ENCODE assay signal across 14 cellular contexts in genomic region chrX:21166302-21166982, GRCh38.
DNase-seq lines count a peak whose midpoint lies in the region; ATAC-seq, FAIRE-seq and TF ChIP-seq lines count a peak whose summit lies in the region.
"Had no signal": no experiment of that assay in that cellular context is flagged by ENCODE, and none has a peak within 500 bp of the region (broad histone marks: within the 10 kb centered on the region; RNA-seq: fewer than 3 reads in every experiment).

No MANE protein-coding gene starts in this region.

- no peaks in the 10 kb centered on the region for H3K9me2 ChIP-seq in SK-N-SH

- no peaks in the 10 kb centered on the region for H3K9me3 Mint-ChIP-seq in type B pancreatic cell
- no peaks in the 10 kb centered on the region for H3K9me3 Mint-ChIP-seq in activated naive CD8-positive, alpha-beta T cell treated with anti-CD3 and anti-CD28 coated beads, Interleukin-2, amount 50 U/mL, for 24 hours

- CTCF ChIA-PET in SK-N-SH (lab: Yijun Ruan, JAX) = no interaction called here

- H4K20me1 ChIP-seq in SK-N-SH (ENCODE audit: insufficient read depth) = no peaks in the 10 kb centered on the region

- TF ChIP-seq CTCF in SK-N-SH (IDR thresholded peaks at IDR 0.05) = no peak
- TF ChIP-seq CTCF in fibroblast of the aortic adventitia (IDR thresholded peaks at IDR 0.05; ENCODE audit: insufficient read depth, low read length) = no peak
- TF ChIP-seq CTCF in type B pancreatic cell (conservative IDR thresholded peaks at IDR 0.05) = no peak

- H3K4me2 ChIP-seq in SK-N-SH = no peak overlapping the region

- no peaks in the 10 kb centered on the region for H3K27me3 Mint-ChIP-seq in type B pancreatic cell
- no peaks in the 10 kb centered on the region for H3K27me3 Mint-ChIP-seq in activated naive CD8-positive, alpha-beta T cell treated with anti-CD3 and anti-CD28 coated beads, Interleukin-2, amount 50 U/mL, for 24 hours
- H3K27me3 Mint-ChIP-seq: activated CD8-positive, alpha-beta memory T cell treated with anti-CD3 and anti-CD28 coated beads, Interleukin-2, amount 10 ng/mL, durations not matched to agents 7 days and 5 days had no signal

- DNase-seq in SK-N-SH = no peak
- peak; percentile 41 to 65 for DNase-seq in SJSA1 (ENCODE audit: low read depth in 1 of 2, low spot score in 2 of 2)
- DNase-seq in fibroblast of the aortic adventitia (ENCODE audit: low read depth) = peak; percentile 59
- no peak for DNase-seq in type B pancreatic cell (ENCODE audit: extremely low spot score, unreplicated experiment)
- no peak for DNase-seq in activated naive CD8-positive, alpha-beta T cell treated with anti-CD3 and anti-CD28 coated beads, Interleukin-2, amount 50 U/mL, for 24 hours
- DNase-seq in small intestine = no peak
- DNase-seq: 8988T; activated CD8-positive, alpha-beta memory T cell treated with anti-CD3 and anti-CD28 coated beads, Interleukin-2, amount 10 ng/mL, durations not matched to agents 7 days and 5 days; activated naive CD4-positive, alpha-beta T cell treated with anti-CD3 and anti-CD28 coated beads, Interleukin-2, amount 50 U/mL, for 16 hours; thyroid gland had no signal

- no peaks in the 10 kb centered on the region for H3F3A ChIP-seq in SK-N-SH (replicated peaks; ENCODE audit: insufficient read depth)

- no peak overlapping the region for H3K9ac ChIP-seq in SK-N-SH

- H3K36me3 ChIP-seq in SK-N-SH (replicated peaks in 1 of 2; ENCODE audit: control insufficient read depth in 1 of 2, insufficient read depth in 2 of 2, low read length in 1 of 2) (no peaks in the 10 kb centered on the region), SJSA1 (no peaks in the 10 kb centered on the region), small intestine (ENCODE audit: control insufficient read depth in 2 of 2, insufficient read depth in 2 of 2, low read length in 2 of 2) (no peaks in the 10 kb centered on the region)
- H3K36me3 ChIP-seq: thyroid gland had no signal

- H3K27ac Mint-ChIP-seq in type B pancreatic cell = peak overlapping the region; percentile 32
- no peak overlapping the region for H3K27ac Mint-ChIP-seq in activated naive CD8-positive, alpha-beta T cell treated with anti-CD3 and anti-CD28 coated beads, Interleukin-2, amount 50 U/mL, for 24 hours
- H3K27ac Mint-ChIP-seq: activated CD8-positive, alpha-beta memory T cell treated with anti-CD3 and anti-CD28 coated beads, Interleukin-2, amount 10 ng/mL, durations not matched to agents 7 days and 5 days had no signal

- H3K9me3 ChIP-seq in SK-N-SH (no peaks in the 10 kb centered on the region), SJSA1 (replicated peaks) (no peaks in the 10 kb centered on the region), small intestine (ENCODE audit: control insufficient read depth, low read depth) (no peaks in the 10 kb centered on the region)
- H3K9me3 ChIP-seq: thyroid gland had no signal

- H3K79me2 ChIP-seq in SK-N-SH (ENCODE audit: insufficient read depth) = no peaks in the 10 kb centered on the region

- no peak for TF ChIP-seq RAD21 in SK-N-SH (IDR thresholded peaks at IDR 0.05; ENCODE audit: low read length)

- ATAC-seq in SK-N-SH treated with all-trans-retinoic acid at 6 μM for 48 hours (no peak), HG03039 (IDR thresholded peaks at IDR 0.05; ENCODE audit: unreplicated experiment) (no peak)
- no peak for ATAC-seq in activated naive CD8-positive, alpha-beta T cell treated with anti-CD3 and anti-CD28 coated beads, Interleukin-2, amount 50 U/mL, for 24 hours
- ATAC-seq: activated CD8-positive, alpha-beta memory T cell treated with anti-CD3 and anti-CD28 coated beads, Interleukin-2, amount 10 ng/mL, durations not matched to agents 7 days and 5 days; K562; left lobe of liver had no signal

- WGBS in SK-N-SH (ENCODE audit: low lambda C conversion rate) = 12% methylated on average over 4 of the region's 4 CpGs
- 38 to 44% (median 40%) methylated on average over 4 of the region's 4 CpGs for WGBS in small intestine, 3 donors

- H2AFZ ChIP-seq in SK-N-SH (ENCODE audit: low read depth) = no peak overlapping the region

- TF ChIP-seq EP300 in SK-N-SH (IDR thresholded peaks at IDR 0.05; ENCODE audit: borderline replicate concordance in 1 of 2, low read depth in 1 of 2, low read length in 1 of 2) = no peak

- H3K27me3 ChIP-seq in SK-N-SH (ENCODE audit: insufficient read depth) (no peaks in the 10 kb centered on the region), SJSA1 (replicated peaks) (no peaks in the 10 kb centered on the region), small intestine (ENCODE audit: control insufficient read depth in 2 of 2, insufficient read depth in 2 of 2, low read length in 2 of 2) (no peaks in the 10 kb centered on the region)
- H3K27me3 ChIP-seq: thyroid gland had no signal

- H3K4me1 Mint-ChIP-seq in type B pancreatic cell (ENCODE audit: unreplicated experiment) = no peaks in the 10 kb centered on the region
- no peaks in the 10 kb centered on the region for H3K4me1 Mint-ChIP-seq in activated naive CD8-positive, alpha-beta T cell treated with anti-CD3 and anti-CD28 coated beads, Interleukin-2, amount 50 U/mL, for 24 hours
- H3K4me1 Mint-ChIP-seq: activated CD8-positive, alpha-beta memory T cell treated with anti-CD3 and anti-CD28 coated beads, Interleukin-2, amount 10 ng/mL, durations not matched to agents 7 days and 5 days had no signal

- H3K27ac ChIP-seq in SK-N-SH (ENCODE audit: low read depth in 2 of 2, low read length in 1 of 2) = no peak overlapping the region
- H3K27ac ChIP-seq in SJSA1 = peak overlapping the region; percentile 93
- no peak overlapping the region for H3K27ac ChIP-seq in small intestine (ENCODE audit: low read depth in 1 of 2, low read length in 1 of 2)
- H3K27ac ChIP-seq: thyroid gland had no signal

- no peak for FAIRE-seq in small intestine (lab: Jason Lieb, UNC)
- FAIRE-seq: K562 had no signal

- H3K36me3 Mint-ChIP-seq in type B pancreatic cell = no peaks in the 10 kb centered on the region
- no peaks in the 10 kb centered on the region for H3K36me3 Mint-ChIP-seq in activated naive CD8-positive, alpha-beta T cell treated with anti-CD3 and anti-CD28 coated beads, Interleukin-2, amount 50 U/mL, for 24 hours (ENCODE audit: low read depth)
- H3K36me3 Mint-ChIP-seq: activated CD8-positive, alpha-beta memory T cell treated with anti-CD3 and anti-CD28 coated beads, Interleukin-2, amount 10 ng/mL, durations not matched to agents 7 days and 5 days had no signal

- H3K4me1 ChIP-seq in SK-N-SH (ENCODE audit: control insufficient read depth in 1 of 2, insufficient read depth in 2 of 2, low read depth in 1 of 2, low read length in 1 of 2) (no peaks in the 10 kb centered on the region), SJSA1 (replicated peaks) (peaks cover 25% of the 10 kb centered on the region), small intestine (ENCODE audit: control insufficient read depth in 2 of 2, insufficient read depth in 1 of 2, low read depth in 1 of 2, low read length in 1 of 2) (no peaks in the 10 kb centered on the region)
- H3K4me1 ChIP-seq: thyroid gland had no signal

- no peak overlapping the region for H3K4me3 Mint-ChIP-seq in type B pancreatic cell
- H3K4me3 Mint-ChIP-seq in activated naive CD8-positive, alpha-beta T cell treated with anti-CD3 and anti-CD28 coated beads, Interleukin-2, amount 50 U/mL, for 24 hours = no peak overlapping the region
- H3K4me3 Mint-ChIP-seq: activated CD8-positive, alpha-beta memory T cell treated with anti-CD3 and anti-CD28 coated beads, Interleukin-2, amount 10 ng/mL, durations not matched to agents 7 days and 5 days had no signal

- POLR2A ChIA-PET in SK-N-SH (lab: Yijun Ruan, JAX) = no interaction called here

- H3K4me3 ChIP-seq in SK-N-SH (ENCODE audit: low read depth in 2 of 2, low read length in 1 of 2) = no peak overlapping the region
- no peak overlapping the region for H3K4me3 ChIP-seq in SJSA1
- H3K4me3 ChIP-seq in fibroblast of the aortic adventitia (ENCODE audit: low read depth, low read length) = no peak overlapping the region
- H3K4me3 ChIP-seq in small intestine (ENCODE audit: low read depth in 1 of 2, low read length in 2 of 2) = no peak overlapping the region
- H3K4me3 ChIP-seq: K562, thyroid gland had no signal

TF ChIP-seq in SK-N-SH treated with all-trans-retinoic acid at 6 μM for 48 hours, 23 proteins besides CTCF, POLR2A, EP300 and RAD21 (continues in another document):
- TF ChIP-seq OSR1 (CRISPR knock-in tag; IDR thresholded peaks at IDR 0.05) = no peak
- peak; percentile 66 for TF ChIP-seq ISL1 (CRISPR knock-in tag; IDR thresholded peaks at IDR 0.05)

TF ChIP-seq in SK-N-SH, 30 proteins besides CTCF, POLR2A, EP300 and RAD21 (continues in another document):
- TF ChIP-seq NRF1 (IDR thresholded peaks at IDR 0.05; ENCODE audit: low read depth, low read length) (no peak), IRF3 (IDR thresholded peaks at IDR 0.05; ENCODE audit: low read depth, low read length) (no peak), SMC3 (IDR thresholded peaks at IDR 0.05; ENCODE audit: low read depth, low read length) (no peak), PBX3 (IDR thresholded peaks at IDR 0.05) (no peak), TAF1 (IDR thresholded peaks at IDR 0.05; ENCODE audit: borderline replicate concordance, low read depth, low read length) (no peak)

Comparison
In these comparisons a context has a peak if more than half of its experiments do, and no peak if none do; other contexts are left out.
1. DNase-seq: peak in SJSA1 (2 of 2) and fibroblast of the aortic adventitia (single experiment); none in SK-N-SH (single experiment), type B pancreatic cell (single experiment), activated naive CD8-positive, alpha-beta T cell treated with anti-CD3 and anti-CD28 coated beads, Interleukin-2, amount 50 U/mL, for 24 hours (single experiment) and small intestine (single experiment).